16 cellular contexts compared by ENCODE assay signal in genomic region chr4:43234626-43235025, GRCh38.
"Had no signal": no experiment of that assay in that cellular context is flagged by ENCODE, and none has a peak within 500 bp of the region (broad histone marks: within the 10 kb centered on the region; RNA-seq: fewer than 3 reads in every experiment).

No MANE protein-coding gene starts in this region.

- H3K27ac Mint-ChIP-seq: activated CD8-positive, alpha-beta T cell treated with anti-CD3 and anti-CD28 coated beads, Interleukin-2, amount 10 ng/mL, durations not matched to agents 7 days and 5 days; effector memory CD8-positive, alpha-beta T cell; immature natural killer cell; natural killer cell; stimulated activated effector memory CD8-positive, alpha-beta T cell treated with anti-CD3 and anti-CD28 coated beads, Interleukin-12 subunit alpha, Interleukin-12 subunit beta, amount 100 ng/mL, for 72 hours had no signal

- ATAC-seq: activated CD8-positive, alpha-beta T cell treated with anti-CD3 and anti-CD28 coated beads, Interleukin-2, amount 10 ng/mL, durations not matched to agents 7 days and 5 days; effector memory CD8-positive, alpha-beta T cell; left colon; mucosa of descending colon; natural killer cell; stimulated activated effector memory CD8-positive, alpha-beta T cell treated with anti-CD3 and anti-CD28 coated beads, Interleukin-12 subunit alpha, Interleukin-12 subunit beta, amount 100 ng/mL, for 72 hours had no signal

- H3K4me3 Mint-ChIP-seq: activated CD8-positive, alpha-beta T cell treated with anti-CD3 and anti-CD28 coated beads, Interleukin-2, amount 10 ng/mL, durations not matched to agents 7 days and 5 days; effector memory CD8-positive, alpha-beta T cell; immature natural killer cell; natural killer cell; stimulated activated effector memory CD8-positive, alpha-beta T cell treated with anti-CD3 and anti-CD28 coated beads, Interleukin-12 subunit alpha, Interleukin-12 subunit beta, amount 100 ng/mL, for 72 hours had no signal

- DNase-seq: activated CD4-positive, alpha-beta T cell treated with anti-CD3 and anti-CD28 coated beads for 4 hours; activated CD8-positive, alpha-beta memory T cell treated with anti-CD3 and anti-CD28 coated beads, Interleukin-2, amount 50 U/mL, for 48 hours; activated CD8-positive, alpha-beta T cell treated with anti-CD3 and anti-CD28 coated beads, Interleukin-2, amount 10 ng/mL, durations not matched to agents 7 days and 5 days; caudate nucleus; cortex of kidney; effector memory CD8-positive, alpha-beta T cell; immature natural killer cell; left colon; mucosa of descending colon; natural killer cell; nucleus accumbens; small intestine; T-helper 1 cell; tibial artery; WERI-Rb-1 had no signal

- H3K27me3 Mint-ChIP-seq: effector memory CD8-positive, alpha-beta T cell had no signal

- H3K4me1 Mint-ChIP-seq: immature natural killer cell; natural killer cell; stimulated activated effector memory CD8-positive, alpha-beta T cell treated with anti-CD3 and anti-CD28 coated beads, Interleukin-12 subunit alpha, Interleukin-12 subunit beta, amount 100 ng/mL, for 72 hours had no signal

- H3K36me3 Mint-ChIP-seq: immature natural killer cell; natural killer cell; stimulated activated effector memory CD8-positive, alpha-beta T cell treated with anti-CD3 and anti-CD28 coated beads, Interleukin-12 subunit alpha, Interleukin-12 subunit beta, amount 100 ng/mL, for 72 hours had no signal
